ENCODE assay signal across 20 cellular contexts in genomic region chr15:58010983-58011382, GRCh38. TPM values are rescaled to one million over a fixed set of nuclear protein-coding genes. Genes with fewer than 3 reads are reported as not detected.
DNase-seq lines count a peak whose midpoint lies in the region; ATAC-seq and TF ChIP-seq lines count a peak whose summit lies in the region.
"Had no signal": no experiment of that assay in that cellular context is flagged by ENCODE, and none has a peak within 500 bp of the region (broad histone marks: within the 10 kb centered on the region; RNA-seq: fewer than 3 reads in every experiment).

No MANE protein-coding gene starts in this region.

- H3K9me3 ChIP-seq in SK-N-MC (ENCODE audit: low read depth, low read length) (no peaks in the 10 kb centered on the region), colonic mucosa (no peaks in the 10 kb centered on the region)
- H3K9me3 ChIP-seq: BE2C, SJSA1 had no signal

- H3K27ac ChIP-seq in SK-N-MC (no peak overlapping the region), colonic mucosa (no peak overlapping the region)
- H3K27ac ChIP-seq: 22Rv1, SJSA1 had no signal

- no peak for TF ChIP-seq CTCF in colonic mucosa (IDR thresholded peaks at IDR 0.05)

- H3K4me3 ChIP-seq in SK-N-MC, result no peak overlapping the region
- no peak overlapping the region for H3K4me3 ChIP-seq in colonic mucosa
- H3K4me3 ChIP-seq: SJSA1 had no signal

- no peak for ATAC-seq in GM19035 (IDR thresholded peaks at IDR 0.05; ENCODE audit: unreplicated experiment)
- ATAC-seq: HCT116 had no signal

- no peaks in the 10 kb centered on the region for H3K36me3 ChIP-seq in SK-N-MC (ENCODE audit: insufficient read depth, low read length)
- H3K36me3 ChIP-seq in colonic mucosa, result no peaks in the 10 kb centered on the region
- H3K36me3 ChIP-seq: BE2C, SJSA1 had no signal

- no peaks in the 10 kb centered on the region for H3K27me3 ChIP-seq in colonic mucosa

- peak; percentile 8 for DNase-seq in DMS 273 (lab: John Stamatoyannopoulos, UW; ENCODE audit: unreplicated experiment)
- no peak for DNase-seq in DMS 273 treated with DMSO at 0.1 percent for 48 hours (lab: John Stamatoyannopoulos, UW)
- peak; percentile 11 for DNase-seq in NCI-H1092 (lab: John Stamatoyannopoulos, UW)
- DNase-seq in SK-N-MC (ENCODE audit: low read depth, low spot score), result peak; percentile 22
- peak; percentile 17 for DNase-seq in myocyte (ENCODE audit: low read depth)
- DNase-seq in colonic mucosa, result no peak
- DNase-seq in HUDEP-2 (lab: John Stamatoyannopoulos, UW; ENCODE audit: unreplicated experiment in 76 of 76), result no peak
- DNase-seq: BE2C; CD4-positive, alpha-beta T cell; DMS79 treated with DMSO at 0.1 percent for 48 hours; KG1; NCI-H1436 treated with DMSO at 0.1 percent for 48 hours; NCI-H2029 treated with DMSO at 0.1 percent for 48 hours; NCI-H226; NCI-H69 had no signal

- H3K9ac ChIP-seq in SK-N-MC (ENCODE audit: insufficient read length) (no peak overlapping the region), colonic mucosa (ENCODE audit: low read depth in 2 of 2, low read length in 2 of 2) (no peak overlapping the region)

- H3K4me1 ChIP-seq in colonic mucosa, result no peaks in the 10 kb centered on the region
- H3K4me1 ChIP-seq: BE2C, SJSA1 had no signal

- intact Hi-C loops in colonic mucosa (cut with DNase I), result no loop called here

RNA-seq across cellular contexts. Expression of gene ALDH1A2, which starts 54.5 kb away (rescaled TPM):
- 2.9 and 5.9 TPM in 2 replicates for total RNA-seq in myocyte
- 4.0 TPM for polyA plus RNA-seq in myocyte (2012)
- total RNA-seq in colonic mucosa, result 1 to 10 TPM; 1.9 to 2.5 TPM
- total RNA-seq: CD4-positive, alpha-beta T cell; G401; SJSA1 had no signal

Comparison
In these comparisons a context has a peak if more than half of its experiments do, and no peak if none do; other contexts are left out.
1. DNase-seq: peak in DMS 273 (single experiment), NCI-H1092 (single experiment), SK-N-MC (single experiment) and myocyte (single experiment); none in DMS 273 treated with DMSO at 0.1 percent for 48 hours (single experiment), colonic mucosa (single experiment) and HUDEP-2 (0 of 76).